30 cellular contexts compared by ENCODE assay signal in genomic region chr17:66326476-66327047, GRCh38. TPM values are rescaled to one million over a fixed set of nuclear protein-coding genes. Genes with fewer than 3 reads are reported as not detected.
DNase-seq lines count a peak whose midpoint lies in the region; ATAC-seq and TF ChIP-seq lines count a peak whose summit lies in the region.
"Had no signal": no experiment of that assay in that cellular context is flagged by ENCODE, and none has a peak within 500 bp of the region (broad histone marks: within the 10 kb centered on the region; RNA-seq: fewer than 3 reads in every experiment).

No MANE protein-coding gene starts in this region.

- TF ChIP-seq CTCF in MCF 10A (IDR thresholded peaks at IDR 0.05; ENCODE audit: unreplicated experiment): no peak

- H3K27ac ChIP-seq in CD4-positive, alpha-beta memory T cell (ENCODE audit: low read depth, low read length): no peak overlapping the region
- H3K27ac ChIP-seq: lower lobe of right lung, suprapubic skin, upper lobe of left lung, VCaP had no signal

- H3K27me3 ChIP-seq in CD4-positive, alpha-beta memory T cell (ENCODE audit: insufficient read depth, low read length): no peaks in the 10 kb centered on the region
- H3K27me3 ChIP-seq: suprapubic skin, upper lobe of left lung had no signal

- no peak for ATAC-seq in naive thymus-derived CD8-positive, alpha-beta T cell
- no peak for ATAC-seq in HG02763 (IDR thresholded peaks at IDR 0.05; ENCODE audit: unreplicated experiment)
- no peak for ATAC-seq in HG02759 (IDR thresholded peaks at IDR 0.05; ENCODE audit: unreplicated experiment)
- ATAC-seq: GM12878, lower lobe of right lung, mucosa of descending colon, Panc1 had no signal

- peaks cover 22% of the 10 kb centered on the region for H3K9me3 Mint-ChIP-seq in activated CD4-positive, alpha-beta T cell treated with anti-CD3 and anti-CD28 coated beads, Interleukin-2, amount 10 ng/mL, durations not matched to agents 7 days and 5 days
- H3K9me3 Mint-ChIP-seq in CD4-positive, alpha-beta memory T cell: peaks cover 0 to 10% (median 5%) of the 10 kb centered on the region in 8 donors
- peaks cover 14% of the 10 kb centered on the region for H3K9me3 Mint-ChIP-seq in activated T-helper 2 cell treated with anti-CD3 and anti-CD28 coated beads, Interferon-gamma antibody, Interleukin-2, Interleukin-4, amounts not matched to agents 10 μg/mL and 5 μg/mL and 100 μg/mL, durations not matched to agents 14 hours and 24 hours and 36 hours
- peaks cover 0 to 11% (median 4%) of the 10 kb centered on the region in 9 donors for H3K9me3 Mint-ChIP-seq in naive thymus-derived CD8-positive, alpha-beta T cell
- H3K9me3 Mint-ChIP-seq in MCF 10A (ENCODE audit: unreplicated experiment): no peaks in the 10 kb centered on the region

- DNase-seq in activated CD4-positive, alpha-beta T cell treated with anti-CD3 and anti-CD28 coated beads, Interleukin-2, amount 10 ng/mL, durations not matched to agents 7 days and 5 days: no peak
- DNase-seq in activated CD4-positive, alpha-beta T cell treated with anti-CD3 and anti-CD28 coated beads, Interleukin-2, amount 50 U/mL, for 48 hours: no peak
- no peak for DNase-seq in CD4-positive, alpha-beta memory T cell
- DNase-seq in activated T-helper 2 cell treated with anti-CD3 and anti-CD28 coated beads, Interferon-gamma antibody, Interleukin-2, Interleukin-4, amounts not matched to agents 10 μg/mL and 5 μg/mL and 100 μg/mL, durations not matched to agents 14 hours and 24 hours and 36 hours (ENCODE audit: low spot score): no peak
- DNase-seq in naive thymus-derived CD8-positive, alpha-beta T cell: no peak
- DNase-seq in MCF 10A (ENCODE audit: unreplicated experiment): no peak
- DNase-seq: activated CD4-positive, alpha-beta T cell treated with anti-CD3 and anti-CD28 coated beads, Interleukin-2, amount 50 U/mL, for 1 hour; activated CD8-positive, alpha-beta memory T cell treated with anti-CD3 and anti-CD28 coated beads, Interleukin-2, amount 50 U/mL, for 48 hours; activated gamma-delta T cell; aorta; DMS153; hippocampal formation; lower lobe of right lung; mucosa of descending colon; NCI-H146; NCI-H2107; NCI-H345; Right ventricle myocardium superior; stimulated activated CD4-positive, alpha-beta T cell treated with anti-CD3 and anti-CD28 coated beads, Interleukin-15, amount 100 ng/mL, for 24 hours; stimulated activated CD4-positive, alpha-beta T cell treated with anti-CD3 and anti-CD28 coated beads, Interleukin-4, amount 100 ng/mL, for 4 hours; T1000; upper lobe of left lung had no signal

- no peaks in the 10 kb centered on the region for H3K36me3 ChIP-seq in CD4-positive, alpha-beta memory T cell (ENCODE audit: insufficient read depth, low read length)
- H3K36me3 ChIP-seq: lower lobe of right lung, suprapubic skin, upper lobe of left lung had no signal

- no peak overlapping the region for H3K4me3 Mint-ChIP-seq in activated CD4-positive, alpha-beta T cell treated with anti-CD3 and anti-CD28 coated beads, Interleukin-2, amount 10 ng/mL, durations not matched to agents 7 days and 5 days
- peak overlapping the region in 3 of 8 donors; percentile 1 to 5 (median 4) for H3K4me3 Mint-ChIP-seq in CD4-positive, alpha-beta memory T cell
- H3K4me3 Mint-ChIP-seq in activated T-helper 2 cell treated with anti-CD3 and anti-CD28 coated beads, Interferon-gamma antibody, Interleukin-2, Interleukin-4, amounts not matched to agents 10 μg/mL and 5 μg/mL and 100 μg/mL, durations not matched to agents 14 hours and 24 hours and 36 hours (ENCODE audit: low read depth): no peak overlapping the region
- peak overlapping the region in 5 of 10 donors; percentile 1 to 28 (median 7) for H3K4me3 Mint-ChIP-seq in naive thymus-derived CD8-positive, alpha-beta T cell
- no peak overlapping the region for H3K4me3 Mint-ChIP-seq in MCF 10A (ENCODE audit: unreplicated experiment)
- H3K4me3 Mint-ChIP-seq: IgD-negative memory B cell, nephron had no signal

- peaks cover 54% of the 10 kb centered on the region for H3K36me3 Mint-ChIP-seq in activated CD4-positive, alpha-beta T cell treated with anti-CD3 and anti-CD28 coated beads, Interleukin-2, amount 10 ng/mL, durations not matched to agents 7 days and 5 days (ENCODE audit: low read depth)
- H3K36me3 Mint-ChIP-seq in CD4-positive, alpha-beta memory T cell: peaks cover 10 to 19% of the 10 kb centered on the region in 2 donors
- peaks cover 83% of the 10 kb centered on the region for H3K36me3 Mint-ChIP-seq in activated T-helper 2 cell treated with anti-CD3 and anti-CD28 coated beads, Interferon-gamma antibody, Interleukin-2, Interleukin-4, amounts not matched to agents 10 μg/mL and 5 μg/mL and 100 μg/mL, durations not matched to agents 14 hours and 24 hours and 36 hours (ENCODE audit: low read depth)
- H3K36me3 Mint-ChIP-seq in naive thymus-derived CD8-positive, alpha-beta T cell: peaks cover 13 to 16% (median 15%) of the 10 kb centered on the region in 3 donors
- peaks cover 6% of the 10 kb centered on the region for H3K36me3 Mint-ChIP-seq in MCF 10A (ENCODE audit: insufficient read depth, unreplicated experiment)
- H3K36me3 Mint-ChIP-seq: IgD-negative memory B cell had no signal

- intact Hi-C loops in CD4-positive, alpha-beta memory T cell (cut with micrococcal nuclease): no loop called here
- intact Hi-C loops in activated T-helper 2 cell treated with anti-CD3 and anti-CD28 coated beads, Interferon-gamma antibody, Interleukin-2, Interleukin-4, amounts not matched to agents 10 μg/mL and 5 μg/mL and 100 μg/mL, durations not matched to agents 14 hours and 24 hours and 36 hours (cut with micrococcal nuclease): no loop called here
- intact Hi-C loops in MCF 10A (cut with micrococcal nuclease): no loop called here

- BruUV-seq in MCF 10A (replicated peaks; lab: Mats Ljungman, UMichigan): no TSS peak

- CTCF ChIA-PET in activated CD4-positive, alpha-beta T cell treated with anti-CD3 and anti-CD28 coated beads, Interleukin-2, amount 10 ng/mL, durations not matched to agents 7 days and 5 days (lab: Charles Lee): interaction anchor here (0.6 to 1.7 kb wide), 4 partner anchors 13 to 227 kb away, joined by 3 to 5 read pairs (median 4); no protein-coding TSS in a partner anchor
- CTCF ChIA-PET in CD4-positive, alpha-beta memory T cell (lab: Charles Lee; ENCODE audit: partially characterized antibody): interaction anchor here (1.5 to 1.8 kb wide), 2 partner anchors 14 to 347 kb away, joined by 4 to 5 read pairs; no protein-coding TSS in a partner anchor
- CTCF ChIA-PET in MCF 10A (lab: Yijun Ruan, JAX): no interaction called here

- no peak overlapping the region for H3K4me3 ChIP-seq in CD4-positive, alpha-beta memory T cell (ENCODE audit: low read length in 2 of 2)
- H3K4me3 ChIP-seq: GM12878, lower lobe of right lung, mucosa of descending colon, suprapubic skin, upper lobe of left lung had no signal

- peaks cover 0 to 3% of the 10 kb centered on the region in 2 donors for H3K9me3 ChIP-seq in CD4-positive, alpha-beta memory T cell (ENCODE audit: control insufficient read depth in 1 of 2, low read length in 2 of 2)
- H3K9me3 ChIP-seq: suprapubic skin had no signal

- peaks cover 65% of the 10 kb centered on the region for H3K4me1 ChIP-seq in CD4-positive, alpha-beta memory T cell (ENCODE audit: insufficient read depth, low read length)
- H3K4me1 ChIP-seq: lower lobe of right lung, suprapubic skin, upper lobe of left lung had no signal

- H3K27me3 Mint-ChIP-seq in activated CD4-positive, alpha-beta T cell treated with anti-CD3 and anti-CD28 coated beads, Interleukin-2, amount 10 ng/mL, durations not matched to agents 7 days and 5 days: no peaks in the 10 kb centered on the region
- H3K27me3 Mint-ChIP-seq in CD4-positive, alpha-beta memory T cell: no peaks in the 10 kb centered on the region
- no peaks in the 10 kb centered on the region for H3K27me3 Mint-ChIP-seq in activated T-helper 2 cell treated with anti-CD3 and anti-CD28 coated beads, Interferon-gamma antibody, Interleukin-2, Interleukin-4, amounts not matched to agents 10 μg/mL and 5 μg/mL and 100 μg/mL, durations not matched to agents 14 hours and 24 hours and 36 hours (ENCODE audit: low read depth)
- H3K27me3 Mint-ChIP-seq in naive thymus-derived CD8-positive, alpha-beta T cell: no peaks in the 10 kb centered on the region
- no peaks in the 10 kb centered on the region for H3K27me3 Mint-ChIP-seq in MCF 10A (ENCODE audit: insufficient read depth, unreplicated experiment)

- H3K27ac Mint-ChIP-seq in activated CD4-positive, alpha-beta T cell treated with anti-CD3 and anti-CD28 coated beads, Interleukin-2, amount 10 ng/mL, durations not matched to agents 7 days and 5 days: peak overlapping the region; percentile 20
- H3K27ac Mint-ChIP-seq in CD4-positive, alpha-beta memory T cell: peak overlapping the region; percentile 1 to 84 (median 66)
- H3K27ac Mint-ChIP-seq in activated T-helper 2 cell treated with anti-CD3 and anti-CD28 coated beads, Interferon-gamma antibody, Interleukin-2, Interleukin-4, amounts not matched to agents 10 μg/mL and 5 μg/mL and 100 μg/mL, durations not matched to agents 14 hours and 24 hours and 36 hours: peak overlapping the region; percentile 81
- peak overlapping the region; percentile 4 to 97 (median 70) for H3K27ac Mint-ChIP-seq in naive thymus-derived CD8-positive, alpha-beta T cell
- no peak overlapping the region for H3K27ac Mint-ChIP-seq in MCF 10A (ENCODE audit: low read depth, unreplicated experiment)
- H3K27ac Mint-ChIP-seq: IgD-negative memory B cell had no signal

- POLR2A ChIA-PET in activated CD4-positive, alpha-beta T cell treated with anti-CD3 and anti-CD28 coated beads, Interleukin-2, amount 10 ng/mL, durations not matched to agents 7 days and 5 days (lab: Charles Lee): no interaction called here
- POLR2A ChIA-PET in CD4-positive, alpha-beta memory T cell (lab: Charles Lee; ENCODE audit: partially characterized antibody): interaction anchor here (1.1 kb wide), 1 partner anchor 20 kb away, joined by 3 read pairs; no protein-coding TSS in a partner anchor
- POLR2A ChIA-PET in naive thymus-derived CD8-positive, alpha-beta T cell (lab: Charles Lee): interaction anchor here (0.5 to 2.5 kb wide), 6 partner anchors 10 to 1145 kb away, joined by 3 to 10 read pairs (median 4); no protein-coding TSS in a partner anchor
- POLR2A ChIA-PET in MCF 10A (lab: Yijun Ruan, JAX): interaction anchor here (0.6 to 1.2 kb wide), 3 partner anchors 11 to 103 kb away, joined by 3 to 4 read pairs (median 3); no protein-coding TSS in a partner anchor

- peaks cover 72% of the 10 kb centered on the region for H3K4me1 Mint-ChIP-seq in activated CD4-positive, alpha-beta T cell treated with anti-CD3 and anti-CD28 coated beads, Interleukin-2, amount 10 ng/mL, durations not matched to agents 7 days and 5 days
- peaks cover 61 to 79% (median 72%) of the 10 kb centered on the region in 4 donors for H3K4me1 Mint-ChIP-seq in CD4-positive, alpha-beta memory T cell
- H3K4me1 Mint-ChIP-seq in activated T-helper 2 cell treated with anti-CD3 and anti-CD28 coated beads, Interferon-gamma antibody, Interleukin-2, Interleukin-4, amounts not matched to agents 10 μg/mL and 5 μg/mL and 100 μg/mL, durations not matched to agents 14 hours and 24 hours and 36 hours (ENCODE audit: low read depth): peaks cover 70% of the 10 kb centered on the region
- peaks cover 44 to 82% (median 71%) of the 10 kb centered on the region in 4 donors for H3K4me1 Mint-ChIP-seq in naive thymus-derived CD8-positive, alpha-beta T cell
- no peaks in the 10 kb centered on the region for H3K4me1 Mint-ChIP-seq in MCF 10A (ENCODE audit: insufficient read depth, unreplicated experiment)

RNA-seq across cellular contexts. Expression of gene PRKCA, which starts 24.1 kb away (rescaled TPM):
- 10 to 100 TPM; 72.8 to 74.6 TPM for total RNA-seq in activated CD4-positive, alpha-beta T cell treated with anti-CD3 and anti-CD28 coated beads, Interleukin-2, amount 10 ng/mL, durations not matched to agents 7 days and 5 days
- total RNA-seq in CD4-positive, alpha-beta memory T cell: 100 to 1,000 TPM; 107 TPM
- polyA plus RNA-seq in CD4-positive, alpha-beta memory T cell: 1 to 10 TPM; 1.1 to 5.3 TPM
- 268 and 272 TPM in 2 replicates for total RNA-seq in activated T-helper 2 cell treated with anti-CD3 and anti-CD28 coated beads, Interferon-gamma antibody, Interleukin-2, Interleukin-4, amounts not matched to agents 10 μg/mL and 5 μg/mL and 100 μg/mL, durations not matched to agents 14 hours and 24 hours and 36 hours
- 10 to 100 TPM; 90.6 to 97.3 TPM for total RNA-seq in naive thymus-derived CD8-positive, alpha-beta T cell
- 1 to 10 TPM; 1.3 to 5.8 (median 3.3) TPM for polyA plus RNA-seq in naive thymus-derived CD8-positive, alpha-beta T cell
- total RNA-seq in MCF 10A (2022): 20.7 and 22.8 TPM in 2 replicates
